ENCODE assay signal across 18 cellular contexts in the genomic region with DNA sequence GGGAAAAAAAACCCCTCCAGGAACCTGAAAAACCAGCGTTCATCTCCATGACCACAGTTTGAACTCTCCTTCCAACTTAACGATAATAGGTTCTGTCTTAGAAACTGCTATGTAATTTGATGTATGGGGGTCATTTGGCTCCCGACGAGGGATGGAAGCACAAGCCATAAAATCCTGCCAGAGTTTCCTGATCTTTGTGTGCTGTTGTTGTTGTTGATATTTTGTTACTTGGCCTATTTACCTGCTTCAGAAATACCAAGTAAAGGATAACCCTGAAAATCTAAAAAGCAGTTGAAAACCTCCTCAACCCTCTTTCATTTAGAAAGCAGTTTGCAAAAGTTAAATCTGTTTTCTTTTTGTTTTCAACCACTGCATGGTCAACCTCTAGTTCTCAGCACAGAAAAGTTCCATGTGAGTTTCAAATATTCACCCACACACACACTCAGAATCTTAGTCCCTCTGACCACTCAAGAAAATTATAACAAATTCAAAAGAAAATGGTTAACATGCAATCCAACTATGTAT. TPM values are rescaled to one million over a fixed set of nuclear protein-coding genes. Genes with fewer than 3 reads are reported as not detected.
A peak's percentile ranks its signal among the peaks of the same experiment; 100 is the strongest.
DNase-seq lines count a peak whose midpoint lies in the region; ATAC-seq, FAIRE-seq and TF ChIP-seq lines count a peak whose summit lies in the region.
"Had no signal": no experiment of that assay in that cellular context is flagged by ENCODE, and none has a peak within 500 bp of the region (broad histone marks: within the 10 kb centered on the region; RNA-seq: fewer than 3 reads in every experiment).

No MANE protein-coding gene starts in this region.

- H3K27ac ChIP-seq in lower lobe of right lung, result peak overlapping the region; percentile 89
- peak overlapping the region; percentile 73 for H3K27ac ChIP-seq in suprapubic skin
- H3K27ac ChIP-seq in pancreas, result no peak overlapping the region
- H3K27ac ChIP-seq: BLaER1 treated with 17β-estradiol and CSF1 and Interleukin-3, amounts not matched to agents 10 nM and 100 nM; WERI-Rb-1 had no signal

- H3K4me3 Mint-ChIP-seq in brain, result peak overlapping the region in 4 of 5 experiments; percentile 75 to 93 (median 87)

- H3K9me3 ChIP-seq in lower lobe of right lung (no peaks in the 10 kb centered on the region), suprapubic skin (no peaks in the 10 kb centered on the region), pancreas (no peaks in the 10 kb centered on the region)

- peaks cover 34% of the 10 kb centered on the region for H3K4me1 ChIP-seq in lower lobe of right lung
- peaks cover 45% of the 10 kb centered on the region for H3K4me1 ChIP-seq in suprapubic skin
- no peaks in the 10 kb centered on the region for H3K4me1 ChIP-seq in pancreas
- H3K4me1 ChIP-seq: BLaER1 treated with 17β-estradiol and CSF1 and Interleukin-3, amounts not matched to agents 10 nM and 100 nM had no signal

- H3K36me3 ChIP-seq in lower lobe of right lung (no peaks in the 10 kb centered on the region), suprapubic skin (peaks cover 12% of the 10 kb centered on the region), pancreas (no peaks in the 10 kb centered on the region)
- H3K36me3 ChIP-seq: BLaER1 treated with 17β-estradiol and CSF1 and Interleukin-3, amounts not matched to agents 10 nM and 100 nM; WERI-Rb-1 had no signal

- ATAC-seq in lower lobe of right lung (no peak), pancreas (no peak), GM19023 (IDR thresholded peaks at IDR 0.05; ENCODE audit: unreplicated experiment) (no peak), GM21528 (IDR thresholded peaks at IDR 0.05; ENCODE audit: low FRiP score, unreplicated experiment) (no peak)
- ATAC-seq: left colon, SK-N-SH treated with all-trans-retinoic acid at 6 μM for 48 hours had no signal

- WGBS in suprapubic skin, result 50% methylated on average over 4 of the region's 4 CpGs
- 13 to 14% methylated on average over 4 of the region's 4 CpGs for WGBS in pancreas, 2 donors

- TF ChIP-seq POLR2A in suprapubic skin (IDR thresholded peaks at IDR 0.05), result no peak

- no peak for FAIRE-seq in pancreas (lab: Jason Lieb, UNC)

- TF ChIP-seq EP300 in suprapubic skin (IDR thresholded peaks at IDR 0.05), result no peak

- H3K9me3 Mint-ChIP-seq in brain, result peaks cover 0 to 10% (median 3%) of the 10 kb centered on the region in 5 experiments

- H3K4me1 Mint-ChIP-seq in brain, result peaks cover 33% of the 10 kb centered on the region

- intact Hi-C loops in lower lobe of right lung (cut with DNase I), result no loop called here
- intact Hi-C loops in pancreas (cut with DNase I), result no loop called here

- peak overlapping the region in 2 of 5 experiments; percentile 34 to 95 for H3K27ac Mint-ChIP-seq in brain

- peaks cover 3% of the 10 kb centered on the region for H3K36me3 Mint-ChIP-seq in brain

- no peak for TF ChIP-seq CTCF in brain (conservative IDR thresholded peaks at IDR 0.05)
- no peak for TF ChIP-seq CTCF in lower lobe of right lung (IDR thresholded peaks at IDR 0.05)
- no peak for TF ChIP-seq CTCF in suprapubic skin (IDR thresholded peaks at IDR 0.05)
- no peak for TF ChIP-seq CTCF in pancreas (IDR thresholded peaks at IDR 0.05)

- H3K4me3 ChIP-seq in lower lobe of right lung (peak overlapping the region; percentile 54), suprapubic skin (no peak overlapping the region), pancreas (no peak overlapping the region)
- H3K4me3 ChIP-seq: BLaER1 treated with 17β-estradiol and CSF1 and Interleukin-3, amounts not matched to agents 10 nM and 100 nM had no signal

- H3K27me3 ChIP-seq in lower lobe of right lung (ENCODE audit: low read depth) (peaks cover 16% of the 10 kb centered on the region), suprapubic skin (no peaks in the 10 kb centered on the region), pancreas (peaks cover 0 to 55% (median 5%) of the 10 kb centered on the region in 4 donors)
- H3K27me3 ChIP-seq: BLaER1 treated with 17β-estradiol and CSF1 and Interleukin-3, amounts not matched to agents 10 nM and 100 nM had no signal

- DNase-seq in HT-29 (ENCODE audit: low spot score) (peak; percentile 82), lower lobe of right lung (no peak), suprapubic skin (ENCODE audit: low spot score in 2 of 2) (no peak), pancreas (no peak), nucleus accumbens (lab: John Stamatoyannopoulos, UW) (no peak)
- DNase-seq: activated CD8-positive, alpha-beta memory T cell treated with anti-CD3 and anti-CD28 coated beads, Interleukin-2, amount 50 U/mL, for 48 hours; amygdala; head of caudate nucleus; KBM-7; NCI-H748 treated with DMSO at 0.1 percent for 48 hours; stimulated activated CD4-positive, alpha-beta T cell treated with anti-CD3 and anti-CD28 coated beads, Interleukin-1b, Interleukin-23, amount 100 ng/mL, for 48 hours; WERI-Rb-1 had no signal

- peaks cover 96% of the 10 kb centered on the region for H3K27me3 Mint-ChIP-seq in brain

RNA-seq across cellular contexts. Expression of gene HOXA2, which starts 9.3 kb away (rescaled TPM):
- total RNA-seq in HT-29 (2014; rRNA removed; shearing (Covaris generic)), result 6.6 and 7.3 TPM in 2 replicates
- polyA plus RNA-seq in brain (ENCODE audit: insufficient read depth, low read depth, low replicate concordance) (not detected), pancreas (under 1 TPM; 0.27 to 0.28 TPM)
- total RNA-seq in lower lobe of right lung (1.5 TPM), suprapubic skin (1 to 10 TPM in 2 of 4 donors, under 1 TPM in 2; 0.34 to 4.2 (median 1.9) TPM), pancreas (under 1 TPM in 5 of 6 donors, not detected in 1; 0.09 to 0.53 (median 0.12) TPM)

RNA-seq across cellular contexts. Expression of gene HOXA1, which starts 16.0 kb away (rescaled TPM):
- 2.0 and 3.9 TPM in 2 replicates for total RNA-seq in HT-29 (2014; rRNA removed; shearing (Covaris generic))
- polyA plus RNA-seq in brain (ENCODE audit: insufficient read depth, low read depth, low replicate concordance) (not detected), pancreas (under 1 TPM in 1 of 2 donors, not detected in 1; 0.05 TPM)
- total RNA-seq in lower lobe of right lung (0.77 TPM), suprapubic skin (1 to 10 TPM; 2.5 to 4.0 (median 3.1) TPM), pancreas (under 1 TPM in 2 of 6 donors, not detected in 4; 0.12 to 0.16 TPM)

RNA-seq across cellular contexts. Expression of gene HOXA4, which starts 18.7 kb away (rescaled TPM):
- total RNA-seq in HT-29 (2014; rRNA removed; shearing (Covaris generic)), result 2.2 and 3.7 TPM in 2 replicates
- polyA plus RNA-seq in brain (ENCODE audit: insufficient read depth, low read depth, low replicate concordance) (1.1 TPM), pancreas (1 to 10 TPM; 1.9 to 2.4 TPM)
- total RNA-seq in lower lobe of right lung (8.5 TPM), suprapubic skin (1 to 10 TPM; 1.8 to 4.7 (median 2.5) TPM), pancreas (under 1 TPM; 0.19 to 0.98 (median 0.25) TPM)

RNA-seq across cellular contexts. Expression of gene HOXA5, which starts 31.7 kb away (rescaled TPM):
- total RNA-seq in HT-29 (2014; rRNA removed; shearing (Covaris generic)), result 22.1 and 29.3 TPM in 2 replicates
- polyA plus RNA-seq in brain (ENCODE audit: insufficient read depth, low read depth, low replicate concordance) (25.3 TPM), pancreas (1 to 10 TPM in 1 of 2 donors, under 1 TPM in 1; 0.95 to 1.2 TPM)
- total RNA-seq in lower lobe of right lung (16.0 TPM), suprapubic skin (10 to 100 TPM in 3 of 4 donors, 1 to 10 TPM in 1; 4.7 to 16.3 (median 14.6) TPM), pancreas (1 to 10 TPM in 1 of 6 donors, under 1 TPM in 4, not detected in 1; 0.24 to 1.4 (median 0.76) TPM)

RNA-seq across cellular contexts. Expression of gene HOXA6, which starts 35.8 kb away (rescaled TPM):
- total RNA-seq in HT-29 (2014; rRNA removed; shearing (Covaris generic)), result 25.5 and 28.1 TPM in 2 replicates
- 14.9 TPM for polyA plus RNA-seq in brain (ENCODE audit: insufficient read depth, low read depth, low replicate concordance)
- total RNA-seq in lower lobe of right lung, result 4.6 TPM
- total RNA-seq in suprapubic skin, result 1 to 10 TPM; 4.0 to 9.3 (median 6.4) TPM
- under 1 TPM in 1 of 6 donors, not detected in 5; 0.34 TPM for total RNA-seq in pancreas
- under 1 TPM in 1 of 2 donors, not detected in 1; 0.12 TPM for polyA plus RNA-seq in pancreas

Comparison
In these comparisons a context has a peak if more than half of its experiments do, and no peak if none do; other contexts are left out.
1. H3K27ac ChIP-seq: peak in lower lobe of right lung (single experiment) and suprapubic skin (single experiment); none in pancreas (0 of 4).